In genomic region chr9:134421888-134422287, GRCh38 we compare ENCODE assay signal across 29 cellular contexts.
DNase-seq lines count a peak whose midpoint lies in the region; ATAC-seq, FAIRE-seq and TF ChIP-seq lines count a peak whose summit lies in the region.
"Had no signal": no experiment of that assay in that cellular context is flagged by ENCODE, and none has a peak within 500 bp of the region (broad histone marks: within the 10 kb centered on the region; RNA-seq: fewer than 3 reads in every experiment).

No MANE protein-coding gene starts in this region.

- no peak overlapping the region for H2BK15ac ChIP-seq in H1 (ENCODE audit: low read length)

- H3K4me3 Mint-ChIP-seq in activated CD8-positive, alpha-beta T cell treated with anti-CD3 and anti-CD28 coated beads, Interleukin-2, amount 10 ng/mL, durations not matched to agents 7 days and 5 days, result no peak overlapping the region
- H3K4me3 Mint-ChIP-seq in neural progenitor cell, result no peak overlapping the region
- H3K4me3 Mint-ChIP-seq: activated CD4-positive, alpha-beta T cell treated with anti-CD3 and anti-CD28 coated beads for 36 hours; activated naive CD4-positive, alpha-beta T cell treated with anti-CD3 and anti-CD28 coated beads, Interleukin-2, amount 50 U/mL, for 24 hours; activated T-helper 17 cell treated with anti-CD3 and anti-CD28 coated beads, Interleukin-2, amount 50 U/mL, for 72 hours; natural killer cell treated with Interleukin-12 subunit alpha and Interleukin-12 subunit beta and Interleukin-15 and Interleukin-18, amount 100 ng/mL, for 72 hours had no signal

- DNase-seq in H1 (ENCODE audit: low read depth in 1 of 2, low spot score in 2 of 2) (no peak), left lobe of liver (ENCODE audit: low spot score) (no peak), sciatic nerve (ENCODE audit: low spot score) (no peak), neural progenitor cell (ENCODE audit: low spot score) (no peak)
- DNase-seq in activated CD8-positive, alpha-beta T cell treated with anti-CD3 and anti-CD28 coated beads, Interleukin-2, amount 10 ng/mL, durations not matched to agents 7 days and 5 days, result no peak
- DNase-seq: activated CD4-positive, alpha-beta T cell treated with anti-CD3 and anti-CD28 coated beads for 36 hours; amniotic stem cell; brain microvascular endothelial cell; DMS53; glutamatergic neuron; GOT3; NCI-H1048; NCI-H2107; NCI-H345; NCI-H774; SJCRH30; spleen; stimulated activated CD4-positive, alpha-beta T cell treated with anti-CD3 and anti-CD28 coated beads, Interleukin-2, amount 100 ng/mL, for 24 hours; stimulated activated naive CD8-positive, alpha-beta T cell treated with anti-CD3 and anti-CD28 coated beads, Interleukin-15, Interleukin-2, amounts not matched to agents 100 U/mL and 50 U/mL, for 24 hours; SW 1271; thyroid gland had no signal

- no peak overlapping the region for H2BK120ac ChIP-seq in H1 (replicated peaks; ENCODE audit: low read depth, low read length)

- no peak overlapping the region for H3K56ac ChIP-seq in H1 (replicated peaks; ENCODE audit: insufficient read length, low read depth, low read length)

- H3K4ac ChIP-seq in H1 (replicated peaks; ENCODE audit: insufficient read length, low read depth, low read length), result no peak overlapping the region

- H2BK5ac ChIP-seq in H1 (ENCODE audit: low read depth, low read length), result no peak overlapping the region

- CTCF ChIA-PET in H1 (lab: Charles Lee; ENCODE audit: partially characterized antibody), result no interaction called here
- CTCF ChIA-PET in activated CD8-positive, alpha-beta T cell treated with anti-CD3 and anti-CD28 coated beads, Interleukin-2, amount 10 ng/mL, durations not matched to agents 7 days and 5 days (lab: Charles Lee), result no interaction called here

- no peak for TF ChIP-seq POLR2A in H1 (IDR thresholded peaks at IDR 0.05; ENCODE audit: control extremely low read depth in 1 of 2, low read depth in 2 of 2, low read length in 2 of 2)

- peaks cover 0 to 6% (median 0%) of the 10 kb centered on the region in 4 experiments; a peak in 2 of 8 replicates for H3K36me3 ChIP-seq in H1 (ENCODE audit: control insufficient read depth in 2 of 4, insufficient read depth in 4 of 4, low read length in 3 of 4)
- H3K36me3 ChIP-seq in urinary bladder (ENCODE audit: insufficient read depth), result no peaks in the 10 kb centered on the region
- H3K36me3 ChIP-seq in neural progenitor cell, result no peaks in the 10 kb centered on the region
- H3K36me3 ChIP-seq: brain microvascular endothelial cell had no signal

- no peak overlapping the region for H3K9ac ChIP-seq in H1 (replicated peaks in 1 of 4; ENCODE audit: extremely low read depth in 1 of 4, low read depth in 3 of 4, low read length in 3 of 4)
- H3K9ac ChIP-seq in neural progenitor cell, result no peak overlapping the region
- H3K9ac ChIP-seq: BLaER1 had no signal

- intact Hi-C loops in sciatic nerve (cut with DNase I), result no loop called here

- H3K79me1 ChIP-seq in H1 (ENCODE audit: low read depth, low read length), result no peaks in the 10 kb centered on the region

- H3K27ac ChIP-seq in H1 (ENCODE audit: low read depth, low read length) (no peak overlapping the region), urinary bladder (ENCODE audit: low read depth) (peak overlapping the region; percentile 81), neural progenitor cell (no peak overlapping the region)
- H3K27ac ChIP-seq: BLaER1, brain microvascular endothelial cell, SJCRH30, thyroid gland had no signal

- TF ChIP-seq EP300 in H1 (IDR thresholded peaks at IDR 0.05; ENCODE audit: borderline replicate concordance in 1 of 2, low read depth in 2 of 2, low read length in 2 of 2), result no peak

- no peaks in the 10 kb centered on the region for H3K27me3 Mint-ChIP-seq in activated CD8-positive, alpha-beta T cell treated with anti-CD3 and anti-CD28 coated beads, Interleukin-2, amount 10 ng/mL, durations not matched to agents 7 days and 5 days (ENCODE audit: low read depth)
- H3K27me3 Mint-ChIP-seq in neural progenitor cell (ENCODE audit: insufficient read depth, low read depth), result no peaks in the 10 kb centered on the region
- H3K27me3 Mint-ChIP-seq: activated CD4-positive, alpha-beta T cell treated with anti-CD3 and anti-CD28 coated beads for 36 hours; activated naive CD4-positive, alpha-beta T cell treated with anti-CD3 and anti-CD28 coated beads, Interleukin-2, amount 50 U/mL, for 24 hours; activated T-helper 17 cell treated with anti-CD3 and anti-CD28 coated beads, Interleukin-2, amount 50 U/mL, for 72 hours; natural killer cell treated with Interleukin-12 subunit alpha and Interleukin-12 subunit beta and Interleukin-15 and Interleukin-18, amount 100 ng/mL, for 72 hours had no signal

- H2AFZ ChIP-seq in H1 (ENCODE audit: low read length) (no peak overlapping the region), neural progenitor cell (replicated peaks) (no peak overlapping the region)

- H4K20me1 ChIP-seq in H1 (replicated peaks in 1 of 2; ENCODE audit: control insufficient read depth in 1 of 2, insufficient read depth in 2 of 2, low read length in 2 of 2) (peaks cover 4 to 6% of the 10 kb centered on the region in 2 experiments), neural progenitor cell (ENCODE audit: low read depth) (peaks cover 34% of the 10 kb centered on the region)

- no peak overlapping the region for H3K27ac Mint-ChIP-seq in activated CD8-positive, alpha-beta T cell treated with anti-CD3 and anti-CD28 coated beads, Interleukin-2, amount 10 ng/mL, durations not matched to agents 7 days and 5 days
- no peak overlapping the region for H3K27ac Mint-ChIP-seq in neural progenitor cell
- H3K27ac Mint-ChIP-seq: activated CD4-positive, alpha-beta T cell treated with anti-CD3 and anti-CD28 coated beads for 36 hours; activated naive CD4-positive, alpha-beta T cell treated with anti-CD3 and anti-CD28 coated beads, Interleukin-2, amount 50 U/mL, for 24 hours; natural killer cell treated with Interleukin-12 subunit alpha and Interleukin-12 subunit beta and Interleukin-15 and Interleukin-18, amount 100 ng/mL, for 72 hours had no signal

- H3K9me3 ChIP-seq in H1 (ENCODE audit: insufficient read depth in 2 of 2, low read depth in 1 of 2, low read length in 1 of 2) (no peaks in the 10 kb centered on the region), neural progenitor cell (ENCODE audit: low read depth) (no peaks in the 10 kb centered on the region)
- H3K9me3 ChIP-seq: BLaER1, SJCRH30, spleen, thyroid gland had no signal

- no peaks in the 10 kb centered on the region for H3F3A ChIP-seq in neural progenitor cell (ENCODE audit: low read depth)

- no peaks in the 10 kb centered on the region for H3K23me2 ChIP-seq in H1 (ENCODE audit: low read depth, low read length)

- no peak for FAIRE-seq in H1 (lab: Jason Lieb, UNC)
- FAIRE-seq: G401.6, HTR-8/SVneo had no signal

- POLR2A ChIA-PET in H1 (lab: Charles Lee; ENCODE audit: partially characterized antibody), result no interaction called here
- POLR2A ChIA-PET in activated CD8-positive, alpha-beta T cell treated with anti-CD3 and anti-CD28 coated beads, Interleukin-2, amount 10 ng/mL, durations not matched to agents 7 days and 5 days (lab: Charles Lee), result no interaction called here

- H2AK5ac ChIP-seq in H1 (ENCODE audit: low read depth, low read length), result no peak overlapping the region

- no peaks in the 10 kb centered on the region for H3K36me3 Mint-ChIP-seq in activated CD8-positive, alpha-beta T cell treated with anti-CD3 and anti-CD28 coated beads, Interleukin-2, amount 10 ng/mL, durations not matched to agents 7 days and 5 days (ENCODE audit: low read depth)
- H3K36me3 Mint-ChIP-seq in neural progenitor cell, result no peaks in the 10 kb centered on the region
- H3K36me3 Mint-ChIP-seq: activated naive CD4-positive, alpha-beta T cell treated with anti-CD3 and anti-CD28 coated beads, Interleukin-2, amount 50 U/mL, for 24 hours; natural killer cell treated with Interleukin-12 subunit alpha and Interleukin-12 subunit beta and Interleukin-15 and Interleukin-18, amount 100 ng/mL, for 72 hours had no signal

- H3K27me3 ChIP-seq in H1 (replicated peaks in 1 of 4; ENCODE audit: control insufficient read depth in 3 of 4, extremely low read depth in 1 of 4, insufficient read depth in 3 of 4, low read length in 3 of 4), result no peaks in the 10 kb centered on the region
- no peaks in the 10 kb centered on the region for H3K27me3 ChIP-seq in neural progenitor cell
- H3K27me3 ChIP-seq: BLaER1, brain microvascular endothelial cell, SJCRH30, spleen, thyroid gland had no signal

- H3K4me1 Mint-ChIP-seq in activated CD8-positive, alpha-beta T cell treated with anti-CD3 and anti-CD28 coated beads, Interleukin-2, amount 10 ng/mL, durations not matched to agents 7 days and 5 days (ENCODE audit: low read depth), result no peaks in the 10 kb centered on the region
- H3K4me1 Mint-ChIP-seq in neural progenitor cell, result no peaks in the 10 kb centered on the region
- H3K4me1 Mint-ChIP-seq: activated CD4-positive, alpha-beta T cell treated with anti-CD3 and anti-CD28 coated beads for 36 hours; activated naive CD4-positive, alpha-beta T cell treated with anti-CD3 and anti-CD28 coated beads, Interleukin-2, amount 50 U/mL, for 24 hours; activated T-helper 17 cell treated with anti-CD3 and anti-CD28 coated beads, Interleukin-2, amount 50 U/mL, for 72 hours had no signal

- no peaks in the 10 kb centered on the region for H3K79me2 ChIP-seq in H1 (ENCODE audit: control insufficient read depth in 1 of 2, insufficient read depth in 2 of 2, low read length in 2 of 2)
- no peaks in the 10 kb centered on the region for H3K79me2 ChIP-seq in neural progenitor cell (ENCODE audit: low read depth)

- H2BK20ac ChIP-seq in H1 (ENCODE audit: low read length), result no peak overlapping the region

- H3K4me3 ChIP-seq in H1 (ENCODE audit: extremely low read depth in 1 of 4, insufficient read depth in 2 of 4, low read depth in 3 of 4, low read length in 4 of 4) (no peak overlapping the region), urinary bladder (ENCODE audit: low read depth, low read length) (no peak overlapping the region), neural progenitor cell (no peak overlapping the region)
- H3K4me3 ChIP-seq: BLaER1, SJCRH30, spleen, thyroid gland had no signal

- H4K5ac ChIP-seq in H1 (ENCODE audit: insufficient read length, low read depth, low read length), result no peak overlapping the region

- 94% methylated on average over 7 of the region's 11 CpGs; no CpG with 5 or more reads in 1 of the 2 experiments for whole genome bisulfite sequencing in H1 (ENCODE audit: extremely low coverage in 1 of 2, insufficient coverage in 1 of 2, insufficient read length in 1 of 2, insufficient replicate concordance in 2 of 2, low coverage in 1 of 2, low lambda C conversion rate in 2 of 2, missing lambda C conversion rate in 1 of 2), 2 experiments
- 82% methylated on average over 11 of the region's 11 CpGs for WGBS in urinary bladder

- no peak overlapping the region for H3K14ac ChIP-seq in H1 (ENCODE audit: insufficient read length)

- H4K91ac ChIP-seq in H1 (replicated peaks; ENCODE audit: insufficient read length, low read length), result no peak overlapping the region

- peak overlapping the region; percentile 35; the same call in 1 of the 2 replicates for H4K8ac ChIP-seq in H1 (ENCODE audit: extremely low read depth, insufficient read depth, low read length)

- H3K4me1 ChIP-seq in H1 (replicated peaks in 1 of 4; ENCODE audit: control insufficient read depth in 3 of 4, insufficient read depth in 4 of 4, low read length in 3 of 4) (peaks cover 0 to 3% (median 0%) of the 10 kb centered on the region in 4 experiments; a peak in 1 of 7 replicates), urinary bladder (ENCODE audit: insufficient read depth) (no peaks in the 10 kb centered on the region), neural progenitor cell (no peaks in the 10 kb centered on the region)
- H3K4me1 ChIP-seq: SJCRH30 had no signal

- H3K4me2 ChIP-seq in H1 (ENCODE audit: insufficient read depth in 1 of 2, low read depth in 2 of 2, low read length in 2 of 2) (no peak overlapping the region), neural progenitor cell (no peak overlapping the region)
- H3K4me2 ChIP-seq: BLaER1 had no signal

- no peak overlapping the region for H3K18ac ChIP-seq in H1 (ENCODE audit: extremely low read depth, low read length)

- TF ChIP-seq CTCF in H1 (IDR thresholded peaks at IDR 0.05; ENCODE audit: control extremely low read depth in 1 of 3, insufficient read depth in 1 of 3, low read depth in 1 of 3, low read length in 3 of 3), result no peak
- TF ChIP-seq CTCF in neural progenitor cell (IDR thresholded peaks at IDR 0.05), result no peak

- TF ChIP-seq RAD21 in H1 (IDR thresholded peaks at IDR 0.05 in 1 of 2, conservative IDR thresholded peaks at IDR 0.05 in 1 of 2; ENCODE audit: low read depth in 2 of 2, low read length in 2 of 2), result no peak

- no peaks in the 10 kb centered on the region for H3K9me3 Mint-ChIP-seq in activated CD8-positive, alpha-beta T cell treated with anti-CD3 and anti-CD28 coated beads, Interleukin-2, amount 10 ng/mL, durations not matched to agents 7 days and 5 days (ENCODE audit: insufficient read depth)
- no peaks in the 10 kb centered on the region for H3K9me3 Mint-ChIP-seq in neural progenitor cell
- H3K9me3 Mint-ChIP-seq: activated naive CD4-positive, alpha-beta T cell treated with anti-CD3 and anti-CD28 coated beads, Interleukin-2, amount 50 U/mL, for 24 hours; activated T-helper 17 cell treated with anti-CD3 and anti-CD28 coated beads, Interleukin-2, amount 50 U/mL, for 72 hours; natural killer cell treated with Interleukin-12 subunit alpha and Interleukin-12 subunit beta and Interleukin-15 and Interleukin-18, amount 100 ng/mL, for 72 hours had no signal

- H2BK12ac ChIP-seq in H1 (ENCODE audit: low read depth, low read length), result no peak overlapping the region

- no peak overlapping the region for H3K23ac ChIP-seq in H1 (ENCODE audit: insufficient read length)

- ATAC-seq in left lobe of liver (peak; percentile 2), sciatic nerve (peak; percentile 2), GM21526 (IDR thresholded peaks at IDR 0.05; ENCODE audit: low FRiP score, unreplicated experiment) (no peak)
- no peak for ATAC-seq in activated CD8-positive, alpha-beta T cell treated with anti-CD3 and anti-CD28 coated beads, Interleukin-2, amount 10 ng/mL, durations not matched to agents 7 days and 5 days
- ATAC-seq: activated CD4-positive, alpha-beta T cell treated with anti-CD3 and anti-CD28 coated beads for 36 hours; activated T-helper 17 cell treated with anti-CD3 and anti-CD28 coated beads, Interleukin-2, amount 50 U/mL, for 72 hours; natural killer cell treated with Interleukin-12 subunit alpha and Interleukin-12 subunit beta and Interleukin-15 and Interleukin-18, amount 100 ng/mL, for 72 hours; stimulated activated naive CD8-positive, alpha-beta T cell treated with anti-CD3 and anti-CD28 coated beads, Interleukin-15, Interleukin-2, amounts not matched to agents 100 U/mL and 50 U/mL, for 24 hours had no signal

Comparison
In these comparisons a context has a peak if more than half of its experiments do, and no peak if none do; other contexts are left out.
1. ATAC-seq: peak in left lobe of liver (single experiment) and sciatic nerve (single experiment); none in GM21526 (single experiment) and activated CD8-positive, alpha-beta T cell treated with anti-CD3 and anti-CD28 coated beads, Interleukin-2, amount 10 ng/mL, durations not matched to agents 7 days and 5 days (single experiment).